ENCODE assay signal across 16 cellular contexts in the genomic region with DNA sequence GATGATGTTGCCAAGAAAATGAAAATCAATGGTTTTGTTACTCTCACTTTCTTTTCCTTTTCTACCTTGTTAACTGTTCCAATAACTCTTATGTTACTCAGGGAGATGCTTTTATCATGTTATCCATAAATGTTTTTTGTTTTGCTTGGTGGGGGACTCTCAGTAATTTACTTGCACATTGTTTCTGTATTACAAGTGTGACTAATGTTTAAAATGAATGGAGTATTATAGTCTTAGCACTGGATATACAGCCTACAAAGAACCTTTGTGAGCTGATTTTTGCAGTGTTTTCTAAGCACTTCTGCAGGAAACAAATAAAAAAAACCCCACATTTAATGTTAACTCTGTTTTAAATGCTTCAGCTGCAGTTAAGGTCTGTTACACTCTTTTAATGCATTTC.
"Had no signal": no experiment of that assay in that cellular context is flagged by ENCODE, and none has a peak within 500 bp of the region (broad histone marks: within the 10 kb centered on the region; RNA-seq: fewer than 3 reads in every experiment).

No MANE protein-coding gene starts in this region.

- H3K27ac Mint-ChIP-seq: activated CD8-positive, alpha-beta T cell treated with anti-CD3 and anti-CD28 coated beads, Interleukin-2, amount 10 ng/mL, durations not matched to agents 7 days and 5 days; dendritic cell treated with granulocyte-macrophage colony-stimulating factor and Interleukin-4, amounts not matched to agents 40 ng/mL and 50 ng/mL, for 4 days; natural killer cell had no signal

- H3K9me3 ChIP-seq: right atrium auricular region had no signal

- H3K27me3 Mint-ChIP-seq: dendritic cell treated with granulocyte-macrophage colony-stimulating factor and Interleukin-4, amounts not matched to agents 40 ng/mL and 50 ng/mL, for 4 days had no signal

- H3K27ac ChIP-seq: right atrium auricular region, skin epidermis had no signal

- H3K4me3 Mint-ChIP-seq: activated CD8-positive, alpha-beta T cell treated with anti-CD3 and anti-CD28 coated beads, Interleukin-2, amount 10 ng/mL, durations not matched to agents 7 days and 5 days; activated T-cell treated with anti-CD3 and anti-CD28 coated beads, Interleukin-2, amount 50 U/mL, for 72 hours; dendritic cell treated with granulocyte-macrophage colony-stimulating factor and Interleukin-4, amounts not matched to agents 40 ng/mL and 50 ng/mL, for 4 days; natural killer cell had no signal

- H3K9me3 Mint-ChIP-seq: activated naive CD4-positive, alpha-beta T cell treated with anti-CD3 and anti-CD28 coated beads, Interleukin-2, amount 50 U/mL, for 72 hours; activated T-cell treated with anti-CD3 and anti-CD28 coated beads, Interleukin-2, amount 50 U/mL, for 72 hours; dendritic cell treated with granulocyte-macrophage colony-stimulating factor and Interleukin-4, amounts not matched to agents 40 ng/mL and 50 ng/mL, for 4 days; natural killer cell had no signal

- H3K4me3 ChIP-seq: right atrium auricular region, skin epidermis had no signal

- ATAC-seq: activated CD8-positive, alpha-beta T cell treated with anti-CD3 and anti-CD28 coated beads, Interleukin-2, amount 10 ng/mL, durations not matched to agents 7 days and 5 days; activated naive CD4-positive, alpha-beta T cell treated with anti-CD3 and anti-CD28 coated beads, Interleukin-2, amount 50 U/mL, for 72 hours; activated T-cell treated with anti-CD3 and anti-CD28 coated beads, Interleukin-2, amount 50 U/mL, for 72 hours; left ventricle myocardium superior; natural killer cell had no signal

- H3K36me3 ChIP-seq: right atrium auricular region had no signal

- H3K27me3 ChIP-seq: right atrium auricular region had no signal

- DNase-seq: activated CD4-positive, alpha-beta T cell treated with anti-CD3 and anti-CD28 coated beads for 48 hours; activated CD8-positive, alpha-beta memory T cell treated with anti-CD3 and anti-CD28 coated beads, Interleukin-2, amount 50 U/mL, for 48 hours; activated CD8-positive, alpha-beta T cell treated with anti-CD3 and anti-CD28 coated beads, Interleukin-2, amount 10 ng/mL, durations not matched to agents 7 days and 5 days; activated gamma-delta T cell; activated T-cell treated with anti-CD3 and anti-CD28 coated beads, Interleukin-2, amount 50 U/mL, for 72 hours; central memory CD4-positive, alpha-beta T cell; left ventricle myocardium superior; mesenchymal stem cell; natural killer cell; nucleus accumbens; stimulated activated CD4-positive, alpha-beta T cell treated with anti-CD3 and anti-CD28 coated beads, Interleukin-4, amount 100 ng/mL, for 24 hours; stimulated activated naive CD4-positive, alpha-beta T cell had no signal

- H3K36me3 Mint-ChIP-seq: natural killer cell had no signal
